ENCODE assay signal across 15 cellular contexts in the genomic region with DNA sequence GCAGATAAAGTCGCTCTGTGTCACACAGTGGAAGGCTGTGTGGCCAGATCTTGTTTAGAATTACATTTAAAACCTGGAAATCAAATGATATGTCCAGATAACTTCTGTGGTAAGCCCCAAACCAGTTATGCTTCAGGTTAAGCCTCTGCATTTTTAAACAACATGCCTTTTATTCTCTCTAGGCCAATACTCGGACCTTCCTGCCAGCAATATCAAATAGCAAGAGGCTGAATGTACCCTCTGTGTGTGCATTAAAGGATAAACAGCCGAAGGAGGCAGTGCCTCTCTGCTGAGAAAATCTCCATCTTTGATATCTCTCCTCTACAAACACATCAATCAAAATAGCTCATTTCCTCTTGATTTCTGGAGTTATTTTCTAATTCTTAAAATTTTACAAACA.
A peak's percentile ranks its signal among the peaks of the same experiment; 100 is the strongest.
DNase-seq lines count a peak whose midpoint lies in the region; ATAC-seq and TF ChIP-seq lines count a peak whose summit lies in the region.
"Had no signal": no experiment of that assay in that cellular context is flagged by ENCODE, and none has a peak within 500 bp of the region (broad histone marks: within the 10 kb centered on the region; RNA-seq: fewer than 3 reads in every experiment).

No MANE protein-coding gene starts in this region.

- peak overlapping the region; percentile 61; the same call in 1 of the 2 replicates for H2AFZ ChIP-seq in GM23338
- H2AFZ ChIP-seq in neural progenitor cell (replicated peaks), result peak overlapping the region; percentile 20

- H3K27ac Mint-ChIP-seq in GM23338 (no peak overlapping the region), neural progenitor cell (peak overlapping the region; percentile 50)
- H3K27ac Mint-ChIP-seq: CD4-positive, alpha-beta memory T cell had no signal

- H3K9me3 Mint-ChIP-seq in GM23338 (no peaks in the 10 kb centered on the region), neural progenitor cell (no peaks in the 10 kb centered on the region)
- H3K9me3 Mint-ChIP-seq: CD4-positive, alpha-beta memory T cell had no signal

- H3K4me1 Mint-ChIP-seq in GM23338, result peaks cover 3% of the 10 kb centered on the region; the same call in 2 of the 3 replicates
- peaks cover 8% of the 10 kb centered on the region for H3K4me1 Mint-ChIP-seq in neural progenitor cell
- H3K4me1 Mint-ChIP-seq: CD4-positive, alpha-beta memory T cell had no signal

- H3K36me3 Mint-ChIP-seq in GM23338 (ENCODE audit: low read depth) (no peaks in the 10 kb centered on the region), neural progenitor cell (no peaks in the 10 kb centered on the region)
- H3K36me3 Mint-ChIP-seq: CD4-positive, alpha-beta memory T cell had no signal

- DNase-seq in GM23338 (ENCODE audit: low spot score) (no peak), SK-MEL-5 (ENCODE audit: low read depth, low spot score) (peak; percentile 36), neural progenitor cell (ENCODE audit: low spot score) (no peak), cerebellum (ENCODE audit: low spot score) (no peak), foreskin melanocyte (no peak), NCI-H1436 treated with DMSO at 0.1 percent for 48 hours (lab: John Stamatoyannopoulos, UW) (no peak)
- DNase-seq: C1 segment of cervical spinal cord; Caco-2; CD4-positive, alpha-beta memory T cell; DMS153; DND-41; GOT3; H7; HCEC 1CT had no signal

- in situ Hi-C loops in SK-MEL-5 (cut with HindIII; ENCODE audit: low pct_unique_long_range_greater_than_20kb, low sequenced_read_pairs), result no loop called here

- H3F3A ChIP-seq in GM23338 (replicated peaks; ENCODE audit: low read depth) (no peaks in the 10 kb centered on the region), neural progenitor cell (ENCODE audit: low read depth) (no peaks in the 10 kb centered on the region)

- TF ChIP-seq CTCF in GM23338 (conservative IDR thresholded peaks at IDR 0.05; ENCODE audit: low read depth in 2 of 2) (no peak), neural progenitor cell (IDR thresholded peaks at IDR 0.05) (no peak)

- H3K9me2 ChIP-seq in GM23338 (ENCODE audit: insufficient read depth), result peaks cover 9% of the 10 kb centered on the region; the same call in 1 of the 2 replicates

- H3K27me3 ChIP-seq in GM23338 (ENCODE audit: insufficient read depth) (no peaks in the 10 kb centered on the region), neural progenitor cell (no peaks in the 10 kb centered on the region)

- H4K20me1 ChIP-seq in GM23338 (replicated peaks; ENCODE audit: insufficient read depth) (no peaks in the 10 kb centered on the region), neural progenitor cell (ENCODE audit: low read depth) (no peaks in the 10 kb centered on the region)

- H3K36me3 ChIP-seq in GM23338 (ENCODE audit: insufficient read depth) (no peaks in the 10 kb centered on the region), neural progenitor cell (no peaks in the 10 kb centered on the region)

- H3K4me3 ChIP-seq in GM23338 (no peak overlapping the region), neural progenitor cell (no peak overlapping the region)
- H3K4me3 ChIP-seq: GM12878 had no signal

- no peaks in the 10 kb centered on the region; the same call in 1 of the 2 replicates for H3K4me1 ChIP-seq in GM23338 (ENCODE audit: insufficient read depth)
- H3K4me1 ChIP-seq in neural progenitor cell, result peaks cover 4% of the 10 kb centered on the region
- H3K4me1 ChIP-seq: Caco-2 had no signal

- no peaks in the 10 kb centered on the region for H3K79me2 ChIP-seq in GM23338 (replicated peaks; ENCODE audit: insufficient read depth)
- no peaks in the 10 kb centered on the region for H3K79me2 ChIP-seq in neural progenitor cell (ENCODE audit: low read depth)

- H3K9ac ChIP-seq in neural progenitor cell, result no peak overlapping the region

- H3K27me3 Mint-ChIP-seq in GM23338 (ENCODE audit: insufficient read depth, low read depth, poor library complexity) (no peaks in the 10 kb centered on the region), neural progenitor cell (ENCODE audit: insufficient read depth, low read depth) (peaks cover 10% of the 10 kb centered on the region)

- H3K4me2 ChIP-seq in GM23338 (no peak overlapping the region), neural progenitor cell (no peak overlapping the region)

- H3K27ac ChIP-seq in GM23338 (ENCODE audit: low read depth) (no peak overlapping the region), neural progenitor cell (no peak overlapping the region)

- ATAC-seq in GM23338, result no peak
- ATAC-seq: GM12878 had no signal

- H3K4me3 Mint-ChIP-seq in GM23338, result no peak overlapping the region
- no peak overlapping the region for H3K4me3 Mint-ChIP-seq in neural progenitor cell
- H3K4me3 Mint-ChIP-seq: CD4-positive, alpha-beta memory T cell had no signal

- H3K9me3 ChIP-seq in neural progenitor cell (ENCODE audit: low read depth), result no peaks in the 10 kb centered on the region
- H3K9me3 ChIP-seq: Caco-2 had no signal

TF ChIP-seq in GM23338, 12 proteins besides CTCF, POLR2A, EP300 and RAD21:
- no peak for TF ChIP-seq POLR2AphosphoS5 (IDR thresholded peaks at IDR 0.05; ENCODE audit: low read depth)
- TF ChIP-seq, protein P1, sequence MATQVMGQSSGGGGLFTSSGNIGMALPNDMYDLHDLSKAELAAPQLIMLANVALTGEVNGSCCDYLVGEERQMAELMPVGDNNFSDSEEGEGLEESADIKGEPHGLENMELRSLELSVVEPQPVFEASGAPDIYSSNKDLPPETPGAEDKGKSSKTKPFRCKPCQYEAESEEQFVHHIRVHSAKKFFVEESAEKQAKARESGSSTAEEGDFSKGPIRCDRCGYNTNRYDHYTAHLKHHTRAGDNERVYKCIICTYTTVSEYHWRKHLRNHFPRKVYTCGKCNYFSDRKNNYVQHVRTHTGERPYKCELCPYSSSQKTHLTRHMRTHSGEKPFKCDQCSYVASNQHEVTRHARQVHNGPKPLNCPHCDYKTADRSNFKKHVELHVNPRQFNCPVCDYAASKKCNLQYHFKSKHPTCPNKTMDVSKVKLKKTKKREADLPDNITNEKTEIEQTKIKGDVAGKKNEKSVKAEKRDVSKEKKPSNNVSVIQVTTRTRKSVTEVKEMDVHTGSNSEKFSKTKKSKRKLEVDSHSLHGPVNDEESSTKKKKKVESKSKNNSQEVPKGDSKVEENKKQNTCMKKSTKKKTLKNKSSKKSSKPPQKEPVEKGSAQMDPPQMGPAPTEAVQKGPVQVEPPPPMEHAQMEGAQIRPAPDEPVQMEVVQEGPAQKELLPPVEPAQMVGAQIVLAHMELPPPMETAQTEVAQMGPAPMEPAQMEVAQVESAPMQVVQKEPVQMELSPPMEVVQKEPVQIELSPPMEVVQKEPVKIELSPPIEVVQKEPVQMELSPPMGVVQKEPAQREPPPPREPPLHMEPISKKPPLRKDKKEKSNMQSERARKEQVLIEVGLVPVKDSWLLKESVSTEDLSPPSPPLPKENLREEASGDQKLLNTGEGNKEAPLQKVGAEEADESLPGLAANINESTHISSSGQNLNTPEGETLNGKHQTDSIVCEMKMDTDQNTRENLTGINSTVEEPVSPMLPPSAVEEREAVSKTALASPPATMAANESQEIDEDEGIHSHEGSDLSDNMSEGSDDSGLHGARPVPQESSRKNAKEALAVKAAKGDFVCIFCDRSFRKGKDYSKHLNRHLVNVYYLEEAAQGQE (IDR thresholded peaks at IDR 0.05; ENCODE audit: unreplicated experiment), result no peak
- TF ChIP-seq ZNF114 (CRISPR knock-in tag; IDR thresholded peaks at IDR 0.05), result no peak
- no peak for TF ChIP-seq CREB1 (CRISPR knock-in tag; IDR thresholded peaks at IDR 0.05; ENCODE audit: low read depth)
- TF ChIP-seq ZNF331 (CRISPR knock-in tag; IDR thresholded peaks at IDR 0.05; ENCODE audit: low read depth), result no peak
- TF ChIP-seq STAT1 (IDR thresholded peaks at IDR 0.05; ENCODE audit: unreplicated experiment), result no peak
